Comparison of ENCODE assay signal across 12 cellular contexts in genomic region chr11:8610532-8611116, GRCh38. TPM values are rescaled to one million over a fixed set of nuclear protein-coding genes. Genes with fewer than 3 reads are reported as not detected.
DNase-seq lines count a peak whose midpoint lies in the region; ATAC-seq and TF ChIP-seq lines count a peak whose summit lies in the region.
"Had no signal": no experiment of that assay in that cellular context is flagged by ENCODE, and none has a peak within 500 bp of the region (broad histone marks: within the 10 kb centered on the region; RNA-seq: fewer than 3 reads in every experiment).

No MANE protein-coding gene starts in this region.

- no peak overlapping the region for H3K4me3 Mint-ChIP-seq in WTC11

- POLR2A ChIA-PET in WTC11 (lab: Charles Lee), result interaction anchor here (0.6 kb wide), 1 partner anchor 40 kb away, joined by 3 read pairs; no protein-coding TSS in a partner anchor
- POLR2A ChIA-PET in PC-9 (lab: Charles Lee; ENCODE audit: unreplicated experiment), result interaction anchor here (0.7 kb wide), 1 partner anchor 577 kb away, joined by 6 read pairs; no protein-coding TSS in a partner anchor

- H3K27ac Mint-ChIP-seq in WTC11, result 0 out of 2 replicates have a peak overlapping the region, but pooled peaks have one; percentile 16

- H3K4me3 ChIP-seq in H7 (ENCODE audit: insufficient read depth, low read depth, low read length) (no peak overlapping the region), kidney epithelial cell (ENCODE audit: low read depth, low read length) (no peak overlapping the region), PC-9 (no peak overlapping the region)
- H3K4me3 ChIP-seq: coronary artery, SK-N-MC had no signal

- intact Hi-C loops in PC-9 (cut with micrococcal nuclease; ENCODE audit: unreplicated experiment), result no loop called here

- no peaks in the 10 kb centered on the region for H3K4me1 ChIP-seq in PC-9 (replicated peaks; ENCODE audit: insufficient read depth)

- H3K79me2 ChIP-seq in PC-9 (ENCODE audit: low read depth), result no peaks in the 10 kb centered on the region

- no TSS peak for BruUV-seq in PC-9 (replicated peaks; lab: Mats Ljungman, UMichigan)

- H3K36me3 ChIP-seq in H7 (replicated peaks; ENCODE audit: control insufficient read depth, insufficient read depth, low read length) (no peaks in the 10 kb centered on the region), kidney epithelial cell (ENCODE audit: control insufficient read depth, insufficient read depth, low read length) (no peaks in the 10 kb centered on the region), PC-9 (ENCODE audit: low read depth) (no peaks in the 10 kb centered on the region)

- H2AFZ ChIP-seq in PC-9, result no peak overlapping the region

- H3K9me2 ChIP-seq in PC-9 (ENCODE audit: insufficient read depth), result no peaks in the 10 kb centered on the region

- CTCF ChIA-PET in WTC11 (lab: Charles Lee), result interaction anchor here (0.6 to 1.3 kb wide), 6 partner anchors 90 to 1655 kb away, joined by 3 to 4 read pairs (median 3); partner anchors contain the start of gene TMEM9B
- CTCF ChIA-PET in PC-9 (lab: Charles Lee), result no interaction called here

- H3K27me3 ChIP-seq in H7 (ENCODE audit: control insufficient read depth, insufficient read depth, low read length) (no peaks in the 10 kb centered on the region), kidney epithelial cell (ENCODE audit: control insufficient read depth, insufficient read depth, low read length) (no peaks in the 10 kb centered on the region), PC-9 (ENCODE audit: insufficient read depth, low read depth) (no peaks in the 10 kb centered on the region)

- no peaks in the 10 kb centered on the region for H3F3A ChIP-seq in PC-9 (ENCODE audit: insufficient read depth, low read depth)

- H3K4me2 ChIP-seq in PC-9, result no peak overlapping the region

- no peaks in the 10 kb centered on the region for H3K9me3 ChIP-seq in PC-9 (ENCODE audit: insufficient read depth, low read depth)

- DNase-seq in NCI-H2029 (lab: John Stamatoyannopoulos, UW) (peak; percentile 44), NCI-H2029 treated with DMSO at 0.1 percent for 48 hours (lab: John Stamatoyannopoulos, UW) (no peak), H7 (peak; percentile 47), WTC11 (ENCODE audit: low spot score) (no peak), kidney epithelial cell (ENCODE audit: low read depth) (peak; percentile 56), PC-9 (no peak), SKM-1 (lab: John Stamatoyannopoulos, UW; ENCODE audit: unreplicated experiment) (no peak)
- DNase-seq: mesenchymal stem cell, NCI-H226 had no signal

- no peaks in the 10 kb centered on the region for H3K27me3 Mint-ChIP-seq in WTC11 (ENCODE audit: low read depth)

- no peaks in the 10 kb centered on the region for H3K9me3 Mint-ChIP-seq in WTC11

- TF ChIP-seq CTCF in WTC11 (IDR thresholded peaks at IDR 0.05) (no peak), kidney epithelial cell (IDR thresholded peaks at IDR 0.05; ENCODE audit: insufficient read depth, low read length, poor library complexity, severe bottlenecking) (no peak), PC-9 (conservative IDR thresholded peaks at IDR 0.05) (no peak)

- H4K20me1 ChIP-seq in PC-9 (ENCODE audit: insufficient read depth), result no peaks in the 10 kb centered on the region

- ATAC-seq in WTC11, result peak; percentile 47; the same call in 1 of the 2 replicates
- ATAC-seq in GM19023 (IDR thresholded peaks at IDR 0.05; ENCODE audit: unreplicated experiment), result no peak

- H3K4me1 Mint-ChIP-seq in WTC11, result peaks cover 10% of the 10 kb centered on the region; the same call in 1 of the 2 replicates

- H3K36me3 Mint-ChIP-seq in WTC11, result no peaks in the 10 kb centered on the region

- no peak overlapping the region for H3K27ac ChIP-seq in PC-9
- H3K27ac ChIP-seq: coronary artery, SK-N-MC had no signal

TF ChIP-seq in WTC11, 78 proteins besides CTCF, POLR2A, EP300 and RAD21:
- TF ChIP-seq GRHL2 (CRISPR knock-in tag; IDR thresholded peaks at IDR 0.05; ENCODE audit: insufficient replicate concordance, severe bottlenecking) (no peak), GABPB1 (CRISPR knock-in tag; IDR thresholded peaks at IDR 0.05) (no peak), USF2 (CRISPR knock-in tag; IDR thresholded peaks at IDR 0.05) (no peak), TP53 (CRISPR knock-in tag; IDR thresholded peaks at IDR 0.05) (no peak), CDX4 (CRISPR knock-in tag; IDR thresholded peaks at IDR 0.05; ENCODE audit: borderline replicate concordance) (no peak), NFATC4 (CRISPR knock-in tag; IDR thresholded peaks at IDR 0.05) (no peak), JAZF1 (CRISPR knock-in tag; IDR thresholded peaks at IDR 0.05) (no peak), JUN (CRISPR knock-in tag; IDR thresholded peaks at IDR 0.05) (no peak), ZNF416 (CRISPR knock-in tag; IDR thresholded peaks at IDR 0.05) (no peak)

RNA-seq across cellular contexts. Expression of gene STK33, which starts 16.6 kb away (rescaled TPM):
- total RNA-seq in H7 (2014; rRNA removed; shearing (Covaris generic)), result 10.6 and 11.3 TPM in 2 replicates
- total RNA-seq in WTC11 (2021) (13.2 to 16.7 TPM (median 13.3 TPM) in 3 replicates), kidney epithelial cell (14.9 and 15.7 TPM in 2 replicates), PC-9 (2021) (5.8 and 6.1 TPM in 2 replicates)

Comparison
In these comparisons a context has a peak if more than half of its experiments do, and no peak if none do; other contexts are left out.
1. DNase-seq: peak in NCI-H2029 (single experiment), H7 (single experiment) and kidney epithelial cell (single experiment); none in NCI-H2029 treated with DMSO at 0.1 percent for 48 hours (single experiment), WTC11 (single experiment), PC-9 (0 of 2) and SKM-1 (single experiment).